Comparison of ENCODE assay signal across 9 cellular contexts in genomic region chr7:80941206-80941758, GRCh38. TPM values are rescaled to one million over a fixed set of nuclear protein-coding genes. Genes with fewer than 3 reads are reported as not detected.
A peak's percentile ranks its signal among the peaks of the same experiment; 100 is the strongest.
DNase-seq lines count a peak whose midpoint lies in the region; TF ChIP-seq lines count a peak whose summit lies in the region.
"Had no signal": no experiment of that assay in that cellular context is flagged by ENCODE, and none has a peak within 500 bp of the region (broad histone marks: within the 10 kb centered on the region; RNA-seq: fewer than 3 reads in every experiment).

No MANE protein-coding gene starts in this region.

- H3K9me3 ChIP-seq in fibroblast of lung (ENCODE audit: control insufficient read depth, insufficient read depth, low read depth, low read length) (no peaks in the 10 kb centered on the region), osteoblast (ENCODE audit: low read depth, low read length) (no peaks in the 10 kb centered on the region)

- peak; percentile 37 for DNase-seq in CD1c-positive myeloid dendritic cell (ENCODE audit: extremely low spot score)
- DNase-seq in OCI-M1 (lab: John Stamatoyannopoulos, UW): peak; percentile 54
- DNase-seq in fibroblast of lung (ENCODE audit: low read depth in 2 of 2): peak; percentile 83 to 84
- DNase-seq in osteoblast (ENCODE audit: insufficient read length, low spot score, missing footprints): no peak
- DNase-seq in NCI-H2196 (lab: John Stamatoyannopoulos, UW; ENCODE audit: unreplicated experiment): no peak
- DNase-seq in hippocampal formation (lab: John Stamatoyannopoulos, UW): no peak
- DNase-seq in dermis blood vessel endothelial cell: no peak
- DNase-seq in SW480 (ENCODE audit: low spot score): no peak
- DNase-seq: caudate nucleus had no signal

- H3K4me1 ChIP-seq in fibroblast of lung (ENCODE audit: control insufficient read depth, extremely low read depth, insufficient read depth, low read length) (peaks cover 12% of the 10 kb centered on the region), osteoblast (ENCODE audit: insufficient read depth, low read length) (peaks cover 25% of the 10 kb centered on the region)

- TF ChIP-seq CTCF in fibroblast of lung (conservative IDR thresholded peaks at IDR 0.05 in 1 of 2, IDR thresholded peaks at IDR 0.05 in 1 of 2; ENCODE audit: low read depth in 1 of 2, low read length in 2 of 2) (no peak), osteoblast (IDR thresholded peaks at IDR 0.05; ENCODE audit: extremely low read depth, low read depth, low read length) (no peak)

- H3K4me2 ChIP-seq in fibroblast of lung (ENCODE audit: extremely low read depth, insufficient read depth, low read length) (peak overlapping the region; percentile 30), osteoblast (ENCODE audit: insufficient read depth, low read length) (peak overlapping the region; percentile 69)

- no peaks in the 10 kb centered on the region for H3K36me3 ChIP-seq in fibroblast of lung (ENCODE audit: control insufficient read depth, insufficient read depth, low read length)
- H3K36me3 ChIP-seq in osteoblast (ENCODE audit: insufficient read depth, low read length): no peaks in the 10 kb centered on the region

- no peak overlapping the region for H3K4me3 ChIP-seq in fibroblast of lung (replicated peaks in 1 of 4; ENCODE audit: control extremely low read depth in 1 of 4, insufficient read depth in 1 of 4, low read depth in 3 of 4, low read length in 4 of 4)
- H3K4me3 ChIP-seq in osteoblast (ENCODE audit: insufficient read depth, low read length): peak overlapping the region; percentile 7

- H2AFZ ChIP-seq in fibroblast of lung (ENCODE audit: low read length): no peak overlapping the region
- H2AFZ ChIP-seq in osteoblast (ENCODE audit: low read length): peak overlapping the region; percentile 14

- H3K27me3 ChIP-seq in fibroblast of lung (ENCODE audit: control insufficient read depth, insufficient read depth, low read length) (no peaks in the 10 kb centered on the region), osteoblast (ENCODE audit: insufficient read depth, low read length) (no peaks in the 10 kb centered on the region)

- H3K79me2 ChIP-seq in fibroblast of lung (ENCODE audit: control insufficient read depth, insufficient read depth, low read length) (no peaks in the 10 kb centered on the region), osteoblast (ENCODE audit: insufficient read depth, low read length) (no peaks in the 10 kb centered on the region)

- H4K20me1 ChIP-seq in fibroblast of lung (ENCODE audit: control insufficient read depth, extremely low read depth, insufficient read depth, low read length) (no peaks in the 10 kb centered on the region), osteoblast (ENCODE audit: insufficient read depth, low read length) (no peaks in the 10 kb centered on the region)

- H3K27ac ChIP-seq in fibroblast of lung (ENCODE audit: insufficient read depth, low read length) (peak overlapping the region; percentile 61), osteoblast (ENCODE audit: low read depth, low read length) (peak overlapping the region; percentile 86)

- no peak overlapping the region for H3K9ac ChIP-seq in fibroblast of lung (ENCODE audit: insufficient read depth, low read length)

RNA-seq across cellular contexts. Expression of gene SEMA3C, which starts 22.4 kb away (rescaled TPM):
- 203 and 310 TPM in 2 replicates for total RNA-seq in fibroblast of lung
- 147 and 322 TPM in 2 replicates for polyA plus RNA-seq in fibroblast of lung
- 71.2 and 161 TPM in 2 replicates for polyA plus RNA-seq in fibroblast of lung (2012)
- 94.0 and 126 TPM in 2 replicates for polyA minus RNA-seq in fibroblast of lung (ENCODE audit: low replicate concordance)
- total RNA-seq in osteoblast: 388 and 421 TPM in 2 replicates
- 0.85 and 4.2 TPM in 2 replicates for total RNA-seq in dermis blood vessel endothelial cell

Comparison
In these comparisons a context has a peak if more than half of its experiments do, and no peak if none do; other contexts are left out.
1. DNase-seq: peak in CD1c-positive myeloid dendritic cell (single experiment), OCI-M1 (single experiment) and fibroblast of lung (2 of 2); none in osteoblast (single experiment), NCI-H2196 (single experiment), hippocampal formation (0 of 2), dermis blood vessel endothelial cell (single experiment) and SW480 (single experiment).
2. RNA of gene SEMA3C, which starts 22.4 kb away (total RNA-seq): 388 to 421 TPM in osteoblast and 203 to 310 TPM in fibroblast of lung; 0.85 to 4.2 TPM in dermis blood vessel endothelial cell; every median in the first group is over 10 times any median in the second.